In the genomic region with DNA sequence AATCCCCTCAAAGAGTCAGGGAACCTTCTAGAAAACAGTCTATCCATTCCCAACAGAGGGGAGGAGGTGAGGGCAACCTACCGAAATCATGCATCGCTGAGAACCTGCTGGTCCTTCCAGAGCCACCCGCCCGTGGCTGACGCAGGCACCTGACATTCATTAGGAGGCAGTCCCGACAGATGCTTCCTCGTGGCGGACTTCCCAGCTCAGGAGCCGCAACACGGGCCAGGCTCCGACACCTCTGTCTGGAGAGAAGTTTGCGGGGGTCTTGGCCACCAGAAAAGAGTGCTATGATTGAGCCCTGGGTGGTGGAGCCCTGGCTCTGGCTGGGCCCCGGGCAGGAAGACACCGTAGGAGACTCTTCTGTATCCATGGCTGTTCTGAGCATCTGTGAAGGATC, we compare ENCODE assay signal across 25 cellular contexts.
DNase-seq lines count a peak whose midpoint lies in the region; ATAC-seq and TF ChIP-seq lines count a peak whose summit lies in the region.
"Had no signal": no experiment of that assay in that cellular context is flagged by ENCODE, and none has a peak within 500 bp of the region (broad histone marks: within the 10 kb centered on the region; RNA-seq: fewer than 3 reads in every experiment).

No MANE protein-coding gene starts in this region.

- no peak for TF ChIP-seq EP300 in neural cell (conservative IDR thresholded peaks at IDR 0.05; ENCODE audit: poor library complexity, severe bottlenecking)

- H3K27me3 ChIP-seq in neural cell (ENCODE audit: insufficient read depth, low read depth, low read length) (no peaks in the 10 kb centered on the region), thoracic aorta (replicated peaks; ENCODE audit: insufficient read depth) (no peaks in the 10 kb centered on the region), vagina (no peaks in the 10 kb centered on the region)

- intact Hi-C loops in Right ventricle myocardium inferior (cut with DNase I): no loop called here
- intact Hi-C loops in cardiac septum (cut with DNase I): loop anchor here (2.0 kb wide), 1 partner anchor 55 kb away; no protein-coding TSS in a partner anchor
- intact Hi-C loops in vagina (cut with DNase I): no loop called here

- H3K4me1 ChIP-seq in thoracic aorta (ENCODE audit: control insufficient read depth in 1 of 2, low read depth in 2 of 2) (peaks cover 64 to 94% of the 10 kb centered on the region in 2 donors), vagina (no peaks in the 10 kb centered on the region)
- H3K4me1 ChIP-seq: Caco-2, prostate gland, SJSA1 had no signal

- H3K4me3 ChIP-seq in coronary artery: no peak overlapping the region
- no peak overlapping the region for H3K4me3 ChIP-seq in neural cell (ENCODE audit: low read length)
- no peak overlapping the region for H3K4me3 ChIP-seq in thoracic aorta
- H3K4me3 ChIP-seq in vagina: no peak overlapping the region
- H3K4me3 ChIP-seq: GM23338, prostate gland, SJSA1 had no signal

- H3K9ac ChIP-seq in neural cell (ENCODE audit: low read length): peak overlapping the region; percentile 39

- H3K27ac ChIP-seq in coronary artery: peak overlapping the region; percentile 94 to 97
- H3K27ac ChIP-seq in neural cell (ENCODE audit: low read length): peak overlapping the region; percentile 65
- peak overlapping the region; percentile 95 to 99 for H3K27ac ChIP-seq in thoracic aorta
- no peak overlapping the region for H3K27ac ChIP-seq in vagina
- H3K27ac ChIP-seq: 22Rv1, SJSA1, WERI-Rb-1 had no signal

- H3K9me2 ChIP-seq in neural cell (ENCODE audit: insufficient read depth, low read length): no peaks in the 10 kb centered on the region

- TF ChIP-seq CTCF in coronary artery (IDR thresholded peaks at IDR 0.05) (no peak), neural cell (IDR thresholded peaks at IDR 0.05; ENCODE audit: poor library complexity, severe bottlenecking) (no peak), thoracic aorta (IDR thresholded peaks at IDR 0.05) (no peak), vagina (IDR thresholded peaks at IDR 0.05) (no peak)

- H3K36me3 ChIP-seq in neural cell (ENCODE audit: insufficient read depth, low read length) (no peaks in the 10 kb centered on the region), thoracic aorta (no peaks in the 10 kb centered on the region), vagina (no peaks in the 10 kb centered on the region)
- H3K36me3 ChIP-seq: prostate gland, SJSA1, WERI-Rb-1 had no signal

- TF ChIP-seq RAD21 in neural cell (conservative IDR thresholded peaks at IDR 0.05): no peak

- DNase-seq in Right ventricle myocardium inferior (ENCODE audit: missing footprints) (peak; percentile 39), cardiac septum (ENCODE audit: low spot score) (no peak), coronary artery (ENCODE audit: low spot score) (no peak), thoracic aorta (ENCODE audit: low spot score) (no peak), SW 1271 (lab: John Stamatoyannopoulos, UW) (no peak), vagina (ENCODE audit: extremely low spot score in 2 of 2) (no peak), MV-4-11 (lab: John Stamatoyannopoulos, UW) (no peak)
- DNase-seq: activated CD4-positive, alpha-beta T cell treated with anti-CD3 and anti-CD28 coated beads for 48 hours; activated CD8-positive, alpha-beta memory T cell treated with anti-CD3 and anti-CD28 coated beads for 24 hours; activated effector memory CD4-positive, alpha-beta T cell treated with anti-CD3 and anti-CD28 coated beads, Interleukin-2, amount 50 U/mL, for 16 hours; Caco-2; GDM1; IMR-90; left colon; NCI-H1436 treated with DMSO at 0.1 percent for 48 hours; NCI-H226; NCI-H526 treated with DMSO at 0.1 percent for 48 hours; stimulated activated CD4-positive, alpha-beta T cell treated with anti-CD3 and anti-CD28 coated beads, Interleukin-4, amount 100 ng/mL, for 24 hours; T1000; WERI-Rb-1 had no signal

- no peak overlapping the region for H2AFZ ChIP-seq in neural cell (ENCODE audit: low read depth, low read length)
- H2AFZ ChIP-seq: GM23338 had no signal

- ATAC-seq in Right ventricle myocardium inferior: no peak
- ATAC-seq in thoracic aorta (ENCODE audit: insufficient number of reproducible peaks, low FRiP score, low read depth): no peak
- ATAC-seq: left colon had no signal

- no peaks in the 10 kb centered on the region for H4K20me1 ChIP-seq in neural cell (ENCODE audit: insufficient read depth)

- no peaks in the 10 kb centered on the region for H3F3A ChIP-seq in neural cell (ENCODE audit: insufficient read depth, low read length, poor library complexity, severe bottlenecking)

- no peak for TF ChIP-seq POLR2A in vagina (IDR thresholded peaks at IDR 0.05)

- no peaks in the 10 kb centered on the region for H3K79me2 ChIP-seq in neural cell (replicated peaks; ENCODE audit: insufficient read depth, low read length)

- H3K9me3 ChIP-seq in neural cell (ENCODE audit: low read length): no peaks in the 10 kb centered on the region
- no peaks in the 10 kb centered on the region for H3K9me3 ChIP-seq in thoracic aorta
- H3K9me3 ChIP-seq in vagina: no peaks in the 10 kb centered on the region
- H3K9me3 ChIP-seq: Caco-2, prostate gland, SJSA1 had no signal

- H3K4me2 ChIP-seq in neural cell (ENCODE audit: low read length): no peak overlapping the region
- H3K4me2 ChIP-seq: GM23338 had no signal

TF ChIP-seq in neural cell, 6 proteins besides CTCF, POLR2A, EP300 and RAD21:
- TF ChIP-seq, protein P1, sequence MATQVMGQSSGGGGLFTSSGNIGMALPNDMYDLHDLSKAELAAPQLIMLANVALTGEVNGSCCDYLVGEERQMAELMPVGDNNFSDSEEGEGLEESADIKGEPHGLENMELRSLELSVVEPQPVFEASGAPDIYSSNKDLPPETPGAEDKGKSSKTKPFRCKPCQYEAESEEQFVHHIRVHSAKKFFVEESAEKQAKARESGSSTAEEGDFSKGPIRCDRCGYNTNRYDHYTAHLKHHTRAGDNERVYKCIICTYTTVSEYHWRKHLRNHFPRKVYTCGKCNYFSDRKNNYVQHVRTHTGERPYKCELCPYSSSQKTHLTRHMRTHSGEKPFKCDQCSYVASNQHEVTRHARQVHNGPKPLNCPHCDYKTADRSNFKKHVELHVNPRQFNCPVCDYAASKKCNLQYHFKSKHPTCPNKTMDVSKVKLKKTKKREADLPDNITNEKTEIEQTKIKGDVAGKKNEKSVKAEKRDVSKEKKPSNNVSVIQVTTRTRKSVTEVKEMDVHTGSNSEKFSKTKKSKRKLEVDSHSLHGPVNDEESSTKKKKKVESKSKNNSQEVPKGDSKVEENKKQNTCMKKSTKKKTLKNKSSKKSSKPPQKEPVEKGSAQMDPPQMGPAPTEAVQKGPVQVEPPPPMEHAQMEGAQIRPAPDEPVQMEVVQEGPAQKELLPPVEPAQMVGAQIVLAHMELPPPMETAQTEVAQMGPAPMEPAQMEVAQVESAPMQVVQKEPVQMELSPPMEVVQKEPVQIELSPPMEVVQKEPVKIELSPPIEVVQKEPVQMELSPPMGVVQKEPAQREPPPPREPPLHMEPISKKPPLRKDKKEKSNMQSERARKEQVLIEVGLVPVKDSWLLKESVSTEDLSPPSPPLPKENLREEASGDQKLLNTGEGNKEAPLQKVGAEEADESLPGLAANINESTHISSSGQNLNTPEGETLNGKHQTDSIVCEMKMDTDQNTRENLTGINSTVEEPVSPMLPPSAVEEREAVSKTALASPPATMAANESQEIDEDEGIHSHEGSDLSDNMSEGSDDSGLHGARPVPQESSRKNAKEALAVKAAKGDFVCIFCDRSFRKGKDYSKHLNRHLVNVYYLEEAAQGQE (IDR thresholded peaks at IDR 0.05; ENCODE audit: borderline replicate concordance): no peak
- TF ChIP-seq TAF1 (IDR thresholded peaks at IDR 0.05; ENCODE audit: low read depth) (no peak), EZH2 (IDR thresholded peaks at IDR 0.05; ENCODE audit: borderline replicate concordance, insufficient read depth, low read length, poor library complexity, severe bottlenecking) (no peak), SMC3 (conservative IDR thresholded peaks at IDR 0.05; ENCODE audit: poor library complexity) (no peak), MXI1 (conservative IDR thresholded peaks at IDR 0.05; ENCODE audit: poor library complexity, severe bottlenecking) (no peak), POLR2AphosphoS5 (IDR thresholded peaks at IDR 0.05) (no peak)
